In the genomic region with DNA sequence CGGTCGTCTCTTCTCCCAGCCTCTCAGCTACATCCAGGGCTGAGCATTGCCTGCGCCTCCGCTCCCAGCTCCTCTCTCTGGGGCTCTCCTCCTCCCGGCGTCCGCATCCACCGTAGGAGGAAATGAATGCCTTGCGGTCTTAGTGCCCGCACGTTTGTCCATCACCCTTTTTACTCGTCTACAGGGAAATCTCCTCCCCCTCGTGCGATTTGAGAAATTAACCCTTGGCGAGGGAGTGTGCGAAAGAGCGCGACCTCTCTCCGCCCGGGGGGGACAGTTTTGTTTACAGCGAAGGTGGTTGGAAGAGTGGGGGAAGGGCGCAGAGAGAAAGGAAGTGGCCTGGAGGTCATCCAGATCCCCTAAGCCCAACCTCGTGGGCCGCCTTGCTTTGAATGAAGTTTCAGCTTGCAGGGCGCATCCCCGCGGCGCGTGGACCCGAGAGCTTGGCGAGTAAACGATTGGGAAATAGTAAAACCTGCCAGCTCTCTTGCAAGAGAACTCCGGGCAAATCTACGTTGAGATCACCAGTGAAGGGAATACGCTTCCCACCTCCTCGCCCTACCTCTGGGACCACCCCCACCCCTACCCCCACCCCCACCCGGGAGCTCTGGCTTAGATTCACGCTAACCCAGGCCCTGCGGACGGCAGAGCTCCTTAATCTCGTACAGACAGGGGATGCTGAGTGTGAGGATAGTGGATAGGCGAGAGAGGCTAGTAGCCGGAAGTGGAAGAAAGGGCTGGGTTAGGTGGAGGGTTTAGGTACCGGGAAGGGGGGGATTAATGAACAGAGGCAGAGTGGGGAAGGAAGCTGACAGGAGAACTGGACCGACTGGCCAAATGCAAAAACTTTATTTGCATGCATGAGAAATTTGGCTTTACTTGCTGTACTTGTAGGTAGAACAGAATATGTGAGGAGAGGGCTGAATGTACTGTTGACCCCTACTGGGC, we compare ENCODE assay signal across 1 cellular context.
A peak's percentile ranks its signal among the peaks of the same experiment; 100 is the strongest.
TF ChIP-seq lines count a peak whose summit lies in the region.

A gene with protein sequence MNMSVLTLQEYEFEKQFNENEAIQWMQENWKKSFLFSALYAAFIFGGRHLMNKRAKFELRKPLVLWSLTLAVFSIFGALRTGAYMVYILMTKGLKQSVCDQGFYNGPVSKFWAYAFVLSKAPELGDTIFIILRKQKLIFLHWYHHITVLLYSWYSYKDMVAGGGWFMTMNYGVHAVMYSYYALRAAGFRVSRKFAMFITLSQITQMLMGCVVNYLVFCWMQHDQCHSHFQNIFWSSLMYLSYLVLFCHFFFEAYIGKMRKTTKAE (minus strand): TSS at position 144 of the 948 bp plus-strand sequence. CDS start 280 bp downstream, outside the sequence.

TF ChIP-seq in HepG2, 621 proteins besides CTCF, POLR2A, EP300 and RAD21 (continues in another document):
- peak; percentile 49; the same call in 1 of the 2 replicates for TF ChIP-seq CAMTA2 (CRISPR knock-in tag; IDR thresholded peaks at IDR 0.05; ENCODE audit: borderline replicate concordance)
- TF ChIP-seq ZNF484 (CRISPR knock-in tag; IDR thresholded peaks at IDR 0.05; ENCODE audit: borderline replicate concordance, low read depth), result 0 out of 2 replicates have a peak, but pooled peaks have one; percentile 32
- no peak for TF ChIP-seq PTBP1 (IDR thresholded peaks at IDR 0.05; ENCODE audit: low read depth, low read length, poor library complexity, severe bottlenecking)
- TF ChIP-seq, protein P1, sequence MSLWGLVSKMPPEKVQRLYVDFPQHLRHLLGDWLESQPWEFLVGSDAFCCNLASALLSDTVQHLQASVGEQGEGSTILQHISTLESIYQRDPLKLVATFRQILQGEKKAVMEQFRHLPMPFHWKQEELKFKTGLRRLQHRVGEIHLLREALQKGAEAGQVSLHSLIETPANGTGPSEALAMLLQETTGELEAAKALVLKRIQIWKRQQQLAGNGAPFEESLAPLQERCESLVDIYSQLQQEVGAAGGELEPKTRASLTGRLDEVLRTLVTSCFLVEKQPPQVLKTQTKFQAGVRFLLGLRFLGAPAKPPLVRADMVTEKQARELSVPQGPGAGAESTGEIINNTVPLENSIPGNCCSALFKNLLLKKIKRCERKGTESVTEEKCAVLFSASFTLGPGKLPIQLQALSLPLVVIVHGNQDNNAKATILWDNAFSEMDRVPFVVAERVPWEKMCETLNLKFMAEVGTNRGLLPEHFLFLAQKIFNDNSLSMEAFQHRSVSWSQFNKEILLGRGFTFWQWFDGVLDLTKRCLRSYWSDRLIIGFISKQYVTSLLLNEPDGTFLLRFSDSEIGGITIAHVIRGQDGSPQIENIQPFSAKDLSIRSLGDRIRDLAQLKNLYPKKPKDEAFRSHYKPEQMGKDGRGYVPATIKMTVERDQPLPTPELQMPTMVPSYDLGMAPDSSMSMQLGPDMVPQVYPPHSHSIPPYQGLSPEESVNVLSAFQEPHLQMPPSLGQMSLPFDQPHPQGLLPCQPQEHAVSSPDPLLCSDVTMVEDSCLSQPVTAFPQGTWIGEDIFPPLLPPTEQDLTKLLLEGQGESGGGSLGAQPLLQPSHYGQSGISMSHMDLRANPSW (CRISPR knock-in tag; IDR thresholded peaks at IDR 0.05; ENCODE audit: borderline replicate concordance), result no peak
- TF ChIP-seq, protein P2, sequence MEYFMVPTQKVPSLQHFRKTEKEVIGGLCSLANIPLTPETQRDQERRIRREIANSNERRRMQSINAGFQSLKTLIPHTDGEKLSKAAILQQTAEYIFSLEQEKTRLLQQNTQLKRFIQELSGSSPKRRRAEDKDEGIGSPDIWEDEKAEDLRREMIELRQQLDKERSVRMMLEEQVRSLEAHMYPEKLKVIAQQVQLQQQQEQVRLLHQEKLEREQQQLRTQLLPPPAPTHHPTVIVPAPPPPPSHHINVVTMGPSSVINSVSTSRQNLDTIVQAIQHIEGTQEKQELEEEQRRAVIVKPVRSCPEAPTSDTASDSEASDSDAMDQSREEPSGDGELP (IDR thresholded peaks at IDR 0.05; ENCODE audit: borderline replicate concordance, low read depth), result no peak
- TF ChIP-seq, protein P3, sequence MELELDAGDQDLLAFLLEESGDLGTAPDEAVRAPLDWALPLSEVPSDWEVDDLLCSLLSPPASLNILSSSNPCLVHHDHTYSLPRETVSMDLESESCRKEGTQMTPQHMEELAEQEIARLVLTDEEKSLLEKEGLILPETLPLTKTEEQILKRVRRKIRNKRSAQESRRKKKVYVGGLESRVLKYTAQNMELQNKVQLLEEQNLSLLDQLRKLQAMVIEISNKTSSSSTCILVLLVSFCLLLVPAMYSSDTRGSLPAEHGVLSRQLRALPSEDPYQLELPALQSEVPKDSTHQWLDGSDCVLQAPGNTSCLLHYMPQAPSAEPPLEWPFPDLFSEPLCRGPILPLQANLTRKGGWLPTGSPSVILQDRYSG (CRISPR knock-in tag; IDR thresholded peaks at IDR 0.05), result no peak
- TF ChIP-seq ZNF451 (CRISPR knock-in tag; IDR thresholded peaks at IDR 0.05), result no peak
- TF ChIP-seq, protein P4, sequence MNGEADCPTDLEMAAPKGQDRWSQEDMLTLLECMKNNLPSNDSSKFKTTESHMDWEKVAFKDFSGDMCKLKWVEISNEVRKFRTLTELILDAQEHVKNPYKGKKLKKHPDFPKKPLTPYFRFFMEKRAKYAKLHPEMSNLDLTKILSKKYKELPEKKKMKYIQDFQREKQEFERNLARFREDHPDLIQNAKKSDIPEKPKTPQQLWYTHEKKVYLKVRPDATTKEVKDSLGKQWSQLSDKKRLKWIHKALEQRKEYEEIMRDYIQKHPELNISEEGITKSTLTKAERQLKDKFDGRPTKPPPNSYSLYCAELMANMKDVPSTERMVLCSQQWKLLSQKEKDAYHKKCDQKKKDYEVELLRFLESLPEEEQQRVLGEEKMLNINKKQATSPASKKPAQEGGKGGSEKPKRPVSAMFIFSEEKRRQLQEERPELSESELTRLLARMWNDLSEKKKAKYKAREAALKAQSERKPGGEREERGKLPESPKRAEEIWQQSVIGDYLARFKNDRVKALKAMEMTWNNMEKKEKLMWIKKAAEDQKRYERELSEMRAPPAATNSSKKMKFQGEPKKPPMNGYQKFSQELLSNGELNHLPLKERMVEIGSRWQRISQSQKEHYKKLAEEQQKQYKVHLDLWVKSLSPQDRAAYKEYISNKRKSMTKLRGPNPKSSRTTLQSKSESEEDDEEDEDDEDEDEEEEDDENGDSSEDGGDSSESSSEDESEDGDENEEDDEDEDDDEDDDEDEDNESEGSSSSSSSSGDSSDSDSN (CRISPR knock-in tag; IDR thresholded peaks at IDR 0.05), result peak; percentile 55; the same call in 1 of the 2 replicates
- TF ChIP-seq, protein P5, sequence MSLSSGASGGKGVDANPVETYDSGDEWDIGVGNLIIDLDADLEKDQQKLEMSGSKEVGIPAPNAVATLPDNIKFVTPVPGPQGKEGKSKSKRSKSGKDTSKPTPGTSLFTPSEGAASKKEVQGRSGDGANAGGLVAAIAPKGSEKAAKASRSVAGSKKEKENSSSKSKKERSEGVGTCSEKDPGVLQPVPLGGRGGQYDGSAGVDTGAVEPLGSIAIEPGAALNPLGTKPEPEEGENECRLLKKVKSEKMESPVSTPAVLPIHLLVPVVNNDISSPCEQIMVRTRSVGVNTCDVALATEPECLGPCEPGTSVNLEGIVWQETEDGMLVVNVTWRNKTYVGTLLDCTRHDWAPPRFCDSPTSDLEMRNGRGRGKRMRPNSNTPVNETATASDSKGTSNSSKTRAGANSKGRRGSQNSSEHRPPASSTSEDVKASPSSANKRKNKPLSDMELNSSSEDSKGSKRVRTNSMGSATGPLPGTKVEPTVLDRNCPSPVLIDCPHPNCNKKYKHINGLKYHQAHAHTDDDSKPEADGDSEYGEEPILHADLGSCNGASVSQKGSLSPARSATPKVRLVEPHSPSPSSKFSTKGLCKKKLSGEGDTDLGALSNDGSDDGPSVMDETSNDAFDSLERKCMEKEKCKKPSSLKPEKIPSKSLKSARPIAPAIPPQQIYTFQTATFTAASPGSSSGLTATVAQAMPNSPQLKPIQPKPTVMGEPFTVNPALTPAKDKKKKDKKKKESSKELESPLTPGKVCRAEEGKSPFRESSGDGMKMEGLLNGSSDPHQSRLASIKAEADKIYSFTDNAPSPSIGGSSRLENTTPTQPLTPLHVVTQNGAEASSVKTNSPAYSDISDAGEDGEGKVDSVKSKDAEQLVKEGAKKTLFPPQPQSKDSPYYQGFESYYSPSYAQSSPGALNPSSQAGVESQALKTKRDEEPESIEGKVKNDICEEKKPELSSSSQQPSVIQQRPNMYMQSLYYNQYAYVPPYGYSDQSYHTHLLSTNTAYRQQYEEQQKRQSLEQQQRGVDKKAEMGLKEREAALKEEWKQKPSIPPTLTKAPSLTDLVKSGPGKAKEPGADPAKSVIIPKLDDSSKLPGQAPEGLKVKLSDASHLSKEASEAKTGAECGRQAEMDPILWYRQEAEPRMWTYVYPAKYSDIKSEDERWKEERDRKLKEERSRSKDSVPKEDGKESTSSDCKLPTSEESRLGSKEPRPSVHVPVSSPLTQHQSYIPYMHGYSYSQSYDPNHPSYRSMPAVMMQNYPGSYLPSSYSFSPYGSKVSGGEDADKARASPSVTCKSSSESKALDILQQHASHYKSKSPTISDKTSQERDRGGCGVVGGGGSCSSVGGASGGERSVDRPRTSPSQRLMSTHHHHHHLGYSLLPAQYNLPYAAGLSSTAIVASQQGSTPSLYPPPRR (CRISPR knock-in tag; IDR thresholded peaks at IDR 0.05; ENCODE audit: borderline replicate concordance), result peak; percentile 80; the same call in 1 of the 2 replicates
- no peak; the same call in 1 of the 2 replicates for TF ChIP-seq ZNF552 (CRISPR knock-in tag; IDR thresholded peaks at IDR 0.05; ENCODE audit: borderline replicate concordance)
- peak; percentile 43; the same call in 1 of the 2 replicates for TF ChIP-seq PHF8 (CRISPR knock-in tag; IDR thresholded peaks at IDR 0.05)
- TF ChIP-seq ISX (CRISPR knock-in tag; conservative IDR thresholded peaks at IDR 0.05), result no peak
- TF ChIP-seq ZNF10 (CRISPR knock-in tag; IDR thresholded peaks at IDR 0.05; ENCODE audit: borderline replicate concordance, low read depth), result no peak
- TF ChIP-seq PAX8 (CRISPR knock-in tag; IDR thresholded peaks at IDR 0.05; ENCODE audit: borderline replicate concordance), result no peak
- no peak for TF ChIP-seq SMARCC2 (IDR thresholded peaks at IDR 0.05)
- TF ChIP-seq ZNF282 (IDR thresholded peaks at IDR 0.05; ENCODE audit: partially characterized antibody), result no peak
- TF ChIP-seq ZBTB3 (CRISPR knock-in tag; IDR thresholded peaks at IDR 0.05; ENCODE audit: borderline replicate concordance, low read depth), result no peak
- TF ChIP-seq ZC3H4 (CRISPR knock-in tag; IDR thresholded peaks at IDR 0.05; ENCODE audit: borderline replicate concordance), result no peak
- TF ChIP-seq, protein P6, sequence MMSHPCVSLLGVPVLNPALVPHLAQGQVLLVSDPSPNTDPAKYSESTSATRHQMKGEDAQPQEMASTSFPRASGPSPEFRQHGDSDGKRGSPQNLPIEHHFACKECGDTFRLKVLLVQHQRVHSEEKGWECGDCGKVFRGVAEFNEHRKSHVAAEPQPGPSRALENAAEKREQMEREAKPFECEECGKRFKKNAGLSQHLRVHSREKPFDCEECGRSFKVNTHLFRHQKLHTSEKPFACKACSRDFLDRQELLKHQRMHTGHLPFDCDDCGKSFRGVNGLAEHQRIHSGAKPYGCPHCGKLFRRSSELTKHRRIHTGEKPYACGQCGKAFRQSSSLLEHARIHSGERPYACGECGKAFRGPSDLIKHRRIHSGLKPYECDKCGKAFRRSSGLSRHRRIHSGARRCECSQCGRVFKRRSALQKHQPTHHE (CRISPR knock-in tag; IDR thresholded peaks at IDR 0.05; ENCODE audit: borderline replicate concordance), result peak; percentile 66; the same call in 1 of the 2 replicates
- TF ChIP-seq ZBTB1 (CRISPR knock-in tag; IDR thresholded peaks at IDR 0.05; ENCODE audit: borderline replicate concordance), result no peak
- TF ChIP-seq, protein P7, sequence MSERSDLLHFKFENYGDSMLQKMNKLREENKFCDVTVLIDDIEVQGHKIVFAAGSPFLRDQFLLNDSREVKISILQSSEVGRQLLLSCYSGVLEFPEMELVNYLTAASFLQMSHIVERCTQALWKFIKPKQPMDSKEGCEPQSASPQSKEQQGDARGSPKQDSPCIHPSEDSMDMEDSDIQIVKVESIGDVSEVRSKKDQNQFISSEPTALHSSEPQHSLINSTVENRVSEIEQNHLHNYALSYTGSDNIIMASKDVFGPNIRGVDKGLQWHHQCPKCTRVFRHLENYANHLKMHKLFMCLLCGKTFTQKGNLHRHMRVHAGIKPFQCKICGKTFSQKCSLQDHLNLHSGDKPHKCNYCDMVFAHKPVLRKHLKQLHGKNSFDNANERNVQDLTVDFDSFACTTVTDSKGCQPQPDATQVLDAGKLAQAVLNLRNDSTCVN (CRISPR knock-in tag; IDR thresholded peaks at IDR 0.05; ENCODE audit: borderline replicate concordance), result no peak
- no peak; the same call in 1 of the 2 replicates for TF ChIP-seq GATAD1 (CRISPR knock-in tag; IDR thresholded peaks at IDR 0.05)
- peak; percentile 87; the same call in 1 of the 2 replicates for TF ChIP-seq MED1 (CRISPR knock-in tag; IDR thresholded peaks at IDR 0.05)
- TF ChIP-seq NRL (CRISPR knock-in tag; IDR thresholded peaks at IDR 0.05; ENCODE audit: borderline replicate concordance), result no peak
- TF ChIP-seq ZNF782 (CRISPR knock-in tag; IDR thresholded peaks at IDR 0.05; ENCODE audit: borderline replicate concordance), result no peak
- TF ChIP-seq MED8 (CRISPR knock-in tag; IDR thresholded peaks at IDR 0.05; ENCODE audit: insufficient replicate concordance), result peak; percentile 88
- no peak for TF ChIP-seq HMGA1 (CRISPR knock-in tag; conservative IDR thresholded peaks at IDR 0.05)
- TF ChIP-seq, protein P8, sequence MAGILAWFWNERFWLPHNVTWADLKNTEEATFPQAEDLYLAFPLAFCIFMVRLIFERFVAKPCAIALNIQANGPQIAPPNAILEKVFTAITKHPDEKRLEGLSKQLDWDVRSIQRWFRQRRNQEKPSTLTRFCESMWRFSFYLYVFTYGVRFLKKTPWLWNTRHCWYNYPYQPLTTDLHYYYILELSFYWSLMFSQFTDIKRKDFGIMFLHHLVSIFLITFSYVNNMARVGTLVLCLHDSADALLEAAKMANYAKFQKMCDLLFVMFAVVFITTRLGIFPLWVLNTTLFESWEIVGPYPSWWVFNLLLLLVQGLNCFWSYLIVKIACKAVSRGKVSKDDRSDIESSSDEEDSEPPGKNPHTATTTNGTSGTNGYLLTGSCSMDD (CRISPR knock-in tag; IDR thresholded peaks at IDR 0.05), result no peak
- TF ChIP-seq ATAD3A (CRISPR knock-in tag; IDR thresholded peaks at IDR 0.05), result no peak
- TF ChIP-seq, protein P9, sequence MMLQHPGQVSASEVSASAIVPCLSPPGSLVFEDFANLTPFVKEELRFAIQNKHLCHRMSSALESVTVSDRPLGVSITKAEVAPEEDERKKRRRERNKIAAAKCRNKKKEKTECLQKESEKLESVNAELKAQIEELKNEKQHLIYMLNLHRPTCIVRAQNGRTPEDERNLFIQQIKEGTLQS (CRISPR knock-in tag; IDR thresholded peaks at IDR 0.05), result no peak
- no peak for TF ChIP-seq CHCHD3 (CRISPR knock-in tag; IDR thresholded peaks at IDR 0.05)
- no peak for TF ChIP-seq ZNF510 (CRISPR knock-in tag; IDR thresholded peaks at IDR 0.05; ENCODE audit: low read depth)
- no peak; the same call in 1 of the 2 replicates for TF ChIP-seq YEATS2 (CRISPR knock-in tag; IDR thresholded peaks at IDR 0.05; ENCODE audit: borderline replicate concordance)
- TF ChIP-seq ZNF331 (CRISPR knock-in tag; IDR thresholded peaks at IDR 0.05), result peak; percentile 44; the same call in 1 of the 2 replicates
- TF ChIP-seq ZNF24 (IDR thresholded peaks at IDR 0.05), result no peak
- TF ChIP-seq ZNF564 (CRISPR knock-in tag; IDR thresholded peaks at IDR 0.05), result no peak; the same call in 1 of the 2 replicates
- no peak for TF ChIP-seq KAT2B (IDR thresholded peaks at IDR 0.05; ENCODE audit: borderline replicate concordance, low read depth, low read length)
